Comparison of ENCODE assay signal across 10 cellular contexts in genomic region chr3:14148041-14148985, GRCh38. TPM values are rescaled to one million over a fixed set of nuclear protein-coding genes. Genes with fewer than 3 reads are reported as not detected.
DNase-seq lines count a peak whose midpoint lies in the region; ATAC-seq and TF ChIP-seq lines count a peak whose summit lies in the region.
"Had no signal": no experiment of that assay in that cellular context is flagged by ENCODE, and none has a peak within 500 bp of the region (broad histone marks: within the 10 kb centered on the region; RNA-seq: fewer than 3 reads in every experiment).

No MANE protein-coding gene starts in this region.

- intact Hi-C loops in dendritic cell treated with granulocyte-macrophage colony-stimulating factor and Interleukin-4, amounts not matched to agents 40 ng/mL and 50 ng/mL, for 4 days (cut with micrococcal nuclease) = no loop called here

- no peak for ATAC-seq in GM21723 (IDR thresholded peaks at IDR 0.05; ENCODE audit: unreplicated experiment)

- H3K4me1 ChIP-seq in HUES6 (ENCODE audit: control insufficient read depth, insufficient read depth, low read length) = peaks cover 34% of the 10 kb centered on the region
- H3K4me1 ChIP-seq: prostate gland had no signal

- peak overlapping the region; percentile 21 for H3K9ac ChIP-seq in HUES6 (ENCODE audit: low read length)

- no peaks in the 10 kb centered on the region for H3K27me3 ChIP-seq in HUES6 (ENCODE audit: control insufficient read depth, insufficient read depth, low read length)

- DNase-seq in D341Med (ENCODE audit: low spot score) = peak; percentile 56
- no peak for DNase-seq in neural crest cell (ENCODE audit: low read depth, low spot score)
- DNase-seq in NCI-H128 (lab: John Stamatoyannopoulos, UW; ENCODE audit: unreplicated experiment) = no peak
- DNase-seq in NAMALWA (ENCODE audit: low spot score) = no peak
- DNase-seq in SW480 (ENCODE audit: low spot score) = no peak
- DNase-seq: SHP77 had no signal

- peaks cover 63% of the 10 kb centered on the region for H3K36me3 ChIP-seq in HUES6 (ENCODE audit: control insufficient read depth, insufficient read depth, low read length)
- H3K36me3 ChIP-seq: prostate gland had no signal

- peaks cover 81% of the 10 kb centered on the region for H3K36me3 Mint-ChIP-seq in dendritic cell treated with granulocyte-macrophage colony-stimulating factor and Interleukin-4, amounts not matched to agents 40 ng/mL and 50 ng/mL, for 4 days (ENCODE audit: low read depth)
- peaks cover 6% of the 10 kb centered on the region for H3K36me3 Mint-ChIP-seq in neural crest cell (ENCODE audit: low read depth)

- H3K9me3 Mint-ChIP-seq in dendritic cell treated with granulocyte-macrophage colony-stimulating factor and Interleukin-4, amounts not matched to agents 40 ng/mL and 50 ng/mL, for 4 days = no peaks in the 10 kb centered on the region
- no peaks in the 10 kb centered on the region for H3K9me3 Mint-ChIP-seq in neural crest cell

- peak overlapping the region; percentile 88 for H3K27ac Mint-ChIP-seq in dendritic cell treated with granulocyte-macrophage colony-stimulating factor and Interleukin-4, amounts not matched to agents 40 ng/mL and 50 ng/mL, for 4 days
- H3K27ac Mint-ChIP-seq in neural crest cell (ENCODE audit: unreplicated experiment) = no peak overlapping the region

- H3K4me1 Mint-ChIP-seq in dendritic cell treated with granulocyte-macrophage colony-stimulating factor and Interleukin-4, amounts not matched to agents 40 ng/mL and 50 ng/mL, for 4 days (ENCODE audit: low read depth) = peaks cover 53% of the 10 kb centered on the region
- peaks cover 15% of the 10 kb centered on the region for H3K4me1 Mint-ChIP-seq in neural crest cell

- no peak overlapping the region for H3K4me3 ChIP-seq in HUES6 (ENCODE audit: low read depth, low read length)
- H3K4me3 ChIP-seq: prostate gland had no signal

- no peaks in the 10 kb centered on the region for H3K27me3 Mint-ChIP-seq in dendritic cell treated with granulocyte-macrophage colony-stimulating factor and Interleukin-4, amounts not matched to agents 40 ng/mL and 50 ng/mL, for 4 days
- no peaks in the 10 kb centered on the region for H3K27me3 Mint-ChIP-seq in neural crest cell (ENCODE audit: low read depth)

- no peak overlapping the region for H3K4me3 Mint-ChIP-seq in dendritic cell treated with granulocyte-macrophage colony-stimulating factor and Interleukin-4, amounts not matched to agents 40 ng/mL and 50 ng/mL, for 4 days
- no peak overlapping the region for H3K4me3 Mint-ChIP-seq in neural crest cell

- H3K9me3 ChIP-seq in HUES6 (ENCODE audit: control insufficient read depth, insufficient read depth, low read depth, low read length) = no peaks in the 10 kb centered on the region
- H3K9me3 ChIP-seq: prostate gland had no signal

- H3K27ac ChIP-seq in HUES6 (ENCODE audit: low read depth, low read length) = no peak overlapping the region
- H3K27ac ChIP-seq: prostate gland had no signal

- peak; percentile 39 for TF ChIP-seq CTCF in neural crest cell (conservative IDR thresholded peaks at IDR 0.05)

RNA-seq across cellular contexts. Expression of gene TMEM43, which starts 23.5 kb away (rescaled TPM):
- 42.7 and 42.9 TPM in 2 replicates for total RNA-seq in neural crest cell

RNA-seq across cellular contexts. Expression of gene CHCHD4, which starts 23.6 kb away (rescaled TPM):
- total RNA-seq in neural crest cell = 16.9 and 17.0 TPM in 2 replicates

RNA-seq across cellular contexts. Expression of gene XPC, which starts 30.1 kb away (rescaled TPM):
- total RNA-seq in neural crest cell = 37.3 and 41.6 TPM in 2 replicates

RNA-seq across cellular contexts. Expression of gene LSM3, which starts 30.3 kb away (rescaled TPM):
- total RNA-seq in neural crest cell = 18.3 and 19.1 TPM in 2 replicates
